In the genomic region with DNA sequence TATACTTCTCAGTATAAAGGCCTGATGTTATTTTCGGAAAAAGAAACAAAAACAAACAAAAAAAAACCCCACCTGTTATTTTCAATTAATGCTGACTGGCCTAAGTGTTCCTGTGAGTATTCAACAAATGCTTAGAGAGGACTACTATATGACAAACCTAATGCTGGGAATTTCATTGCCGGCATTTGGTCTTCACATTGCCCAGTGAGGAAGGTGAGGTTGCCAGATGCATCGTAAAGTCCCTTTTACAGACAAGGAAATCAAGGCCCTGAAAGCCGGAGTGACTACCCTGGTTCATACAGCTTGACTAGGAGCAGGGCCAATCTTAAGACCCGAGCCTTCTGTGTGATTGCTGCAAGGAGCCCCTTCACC, we compare ENCODE assay signal across 8 cellular contexts. TPM values are rescaled to one million over a fixed set of nuclear protein-coding genes. Genes with fewer than 3 reads are reported as not detected.
DNase-seq lines count a peak whose midpoint lies in the region; ATAC-seq and TF ChIP-seq lines count a peak whose summit lies in the region.

No MANE protein-coding gene starts in this region.

- no peaks in the 10 kb centered on the region for H3K9me3 ChIP-seq in cardiac muscle cell (ENCODE audit: low read depth)

- H3K27ac ChIP-seq in cardiac muscle cell, result peak overlapping the region; percentile 59

- peaks cover 69% of the 10 kb centered on the region for H3K36me3 Mint-ChIP-seq in activated CD8-positive, alpha-beta T cell treated with anti-CD3 and anti-CD28 coated beads for 36 hours (ENCODE audit: low read depth)
- peaks cover 3 to 12% (median 3%) of the 10 kb centered on the region in 3 donors for H3K36me3 Mint-ChIP-seq in immature natural killer cell

- CTCF ChIA-PET in activated CD8-positive, alpha-beta T cell treated with anti-CD3 and anti-CD28 coated beads for 36 hours (lab: Charles Lee), result interaction anchor here (1.7 to 5.0 kb wide), 2 partner anchors 13 to 51 kb away, joined by 6 to 71 read pairs; a partner anchor contains a TSS

- ATAC-seq in left cardiac atrium, result no peak
- no peak for ATAC-seq in activated CD8-positive, alpha-beta T cell treated with anti-CD3 and anti-CD28 coated beads for 36 hours

- intact Hi-C loops in left cardiac atrium (cut with DNase I), result no loop called here
- intact Hi-C loops in activated CD8-positive, alpha-beta T cell treated with anti-CD3 and anti-CD28 coated beads for 36 hours (cut with micrococcal nuclease), result loop anchor here (1.0 kb wide), 1 partner anchor 11 kb away; no protein-coding TSS in a partner anchor

- DNase-seq in cardiac muscle cell (ENCODE audit: low read depth in 1 of 2, low spot score in 1 of 2) (no peak), left cardiac atrium (no peak), immature natural killer cell (no peak), superior temporal gyrus (ENCODE audit: extremely low spot score) (peak; percentile 16), NCI-H524 treated with DMSO at 0.1 percent for 48 hours (lab: John Stamatoyannopoulos, UW) (no peak), 8988T (no peak), KG1 (lab: John Stamatoyannopoulos, UW) (no peak)
- no peak for DNase-seq in activated CD8-positive, alpha-beta T cell treated with anti-CD3 and anti-CD28 coated beads for 36 hours

- peaks cover 5% of the 10 kb centered on the region for H3K36me3 ChIP-seq in cardiac muscle cell

- TF ChIP-seq CTCF in cardiac muscle cell (IDR thresholded peaks at IDR 0.05; ENCODE audit: low read depth, low read length), result no peak
- TF ChIP-seq CTCF in activated CD8-positive, alpha-beta T cell treated with anti-CD3 and anti-CD28 coated beads for 36 hours (IDR thresholded peaks at IDR 0.05), result no peak

- POLR2A ChIA-PET in activated CD8-positive, alpha-beta T cell treated with anti-CD3 and anti-CD28 coated beads for 36 hours (lab: Charles Lee), result interaction anchor here (1.3 to 5.1 kb wide), 5 partner anchors 11 to 76 kb away, joined by 5 to 89 read pairs (median 19); a partner anchor contains a TSS

- peak overlapping the region; percentile 46 for H3K4me3 ChIP-seq in cardiac muscle cell

- no peaks in the 10 kb centered on the region for H3K27me3 Mint-ChIP-seq in activated CD8-positive, alpha-beta T cell treated with anti-CD3 and anti-CD28 coated beads for 36 hours
- peaks cover 0 to 8% (median 0%) of the 10 kb centered on the region in 3 donors for H3K27me3 Mint-ChIP-seq in immature natural killer cell (ENCODE audit: low read depth in 3 of 3)

- no peaks in the 10 kb centered on the region for H3K27me3 ChIP-seq in cardiac muscle cell

- peak overlapping the region; percentile 98 for H3K4me3 Mint-ChIP-seq in activated CD8-positive, alpha-beta T cell treated with anti-CD3 and anti-CD28 coated beads for 36 hours
- H3K4me3 Mint-ChIP-seq in immature natural killer cell, result peak overlapping the region; percentile 95 to 97 (median 96)

- peaks cover 44% of the 10 kb centered on the region for H3K4me1 Mint-ChIP-seq in activated CD8-positive, alpha-beta T cell treated with anti-CD3 and anti-CD28 coated beads for 36 hours (ENCODE audit: low read depth)
- H3K4me1 Mint-ChIP-seq in immature natural killer cell, result peaks cover 22 to 25% of the 10 kb centered on the region in 2 donors

- peaks cover 4% of the 10 kb centered on the region for H3K4me1 ChIP-seq in cardiac muscle cell (ENCODE audit: low read depth)

- peak overlapping the region; percentile 95 for H3K27ac Mint-ChIP-seq in activated CD8-positive, alpha-beta T cell treated with anti-CD3 and anti-CD28 coated beads for 36 hours
- peak overlapping the region; percentile 87 to 99 (median 98) for H3K27ac Mint-ChIP-seq in immature natural killer cell

- H3K9me3 Mint-ChIP-seq in activated CD8-positive, alpha-beta T cell treated with anti-CD3 and anti-CD28 coated beads for 36 hours, result no peaks in the 10 kb centered on the region
- peaks cover 0 to 2% (median 0%) of the 10 kb centered on the region in 6 donors for H3K9me3 Mint-ChIP-seq in immature natural killer cell

RNA-seq across cellular contexts. Expression of a gene that starts 0.6 kb away (rescaled TPM):
- total RNA-seq in cardiac muscle cell (34.9 and 54.1 TPM in 2 replicates), left cardiac atrium (10 to 100 TPM; 62.9 to 74.0 TPM)
- polyA plus RNA-seq in cardiac muscle cell (70.7 and 77.7 TPM in 2 replicates), immature natural killer cell (100 to 1,000 TPM in 1 of 3 donors, 10 to 100 TPM in 2; 75.4 to 126 (median 88.2) TPM)
- total RNA-seq in activated CD8-positive, alpha-beta T cell treated with anti-CD3 and anti-CD28 coated beads for 36 hours, result 10 to 100 TPM; 84.2 to 93.6 TPM

RNA-seq across cellular contexts. Expression of a gene that starts 11.2 kb away (rescaled TPM):
- 207 and 480 TPM in 2 replicates for total RNA-seq in cardiac muscle cell
- polyA plus RNA-seq in cardiac muscle cell, result 176 and 238 TPM in 2 replicates
- 100 to 1,000 TPM; 139 to 156 TPM for total RNA-seq in left cardiac atrium
- total RNA-seq in activated CD8-positive, alpha-beta T cell treated with anti-CD3 and anti-CD28 coated beads for 36 hours, result 100 to 1,000 TPM; 232 to 235 TPM
- polyA plus RNA-seq in immature natural killer cell, result 10 to 100 TPM; 27.5 to 35.4 (median 32.4) TPM

RNA-seq across cellular contexts. Expression of a gene that starts 11.7 kb away (rescaled TPM):
- total RNA-seq in cardiac muscle cell (22.6 and 27.3 TPM in 2 replicates), left cardiac atrium (10 to 100 TPM; 15.7 to 18.6 TPM)
- polyA plus RNA-seq in cardiac muscle cell (25.1 and 31.3 TPM in 2 replicates), immature natural killer cell (10 to 100 TPM in 2 of 3 donors, 1 to 10 TPM in 1; 9.3 to 34.1 (median 15.8) TPM)
- 10 to 100 TPM; 40.6 to 44.5 TPM for total RNA-seq in activated CD8-positive, alpha-beta T cell treated with anti-CD3 and anti-CD28 coated beads for 36 hours

RNA-seq across cellular contexts. Expression of a gene that starts 12.0 kb away (rescaled TPM):
- total RNA-seq in cardiac muscle cell (22.8 and 25.4 TPM in 2 replicates), left cardiac atrium (10 to 100 TPM; 14.6 to 20.5 TPM)
- polyA plus RNA-seq in cardiac muscle cell (19.5 and 20.9 TPM in 2 replicates), immature natural killer cell (1 to 10 TPM; 4.1 to 6.3 (median 4.4) TPM)
- 10 to 100 TPM; 32.3 to 32.5 TPM for total RNA-seq in activated CD8-positive, alpha-beta T cell treated with anti-CD3 and anti-CD28 coated beads for 36 hours

RNA-seq across cellular contexts. Expression of a gene that starts 27.0 kb away (rescaled TPM):
- total RNA-seq in cardiac muscle cell, result 117 and 126 TPM in 2 replicates
- 118 and 150 TPM in 2 replicates for polyA plus RNA-seq in cardiac muscle cell
- 10 to 100 TPM; 32.0 to 46.2 TPM for total RNA-seq in left cardiac atrium
- 10 to 100 TPM; 69.8 to 70.6 TPM for total RNA-seq in activated CD8-positive, alpha-beta T cell treated with anti-CD3 and anti-CD28 coated beads for 36 hours
- 10 to 100 TPM; 25.9 to 55.6 (median 32.8) TPM for polyA plus RNA-seq in immature natural killer cell
